In genomic region chr1:15526490-15527339, GRCh38 we compare ENCODE assay signal across 8 cellular contexts. TPM values are rescaled to one million over a fixed set of nuclear protein-coding genes. Genes with fewer than 3 reads are reported as not detected.
A peak's percentile ranks its signal among the peaks of the same experiment; 100 is the strongest.
DNase-seq lines count a peak whose midpoint lies in the region; ATAC-seq and TF ChIP-seq lines count a peak whose summit lies in the region.

TSS of gene DNAJC16 (plus strand) at chr1:15526848. CDS start at chr1:15529106, 2,258 bp downstream.

- ATAC-seq in HG03457 (IDR thresholded peaks at IDR 0.05; ENCODE audit: unreplicated experiment) (peak; percentile 46), left colon (peak; percentile 56)

- peak within 1 kb of the TSS; percentile 74 to 95 for H3K9ac ChIP-seq in colonic mucosa (ENCODE audit: low read depth in 2 of 2, low read length in 2 of 2)

- DNase-seq in BE2C = peak; percentile 94
- peak; percentile 82 for DNase-seq in GM19238 (ENCODE audit: insufficient read length, low spot score)
- DNase-seq in NCI-H524 treated with DMSO at 0.1 percent for 48 hours (lab: John Stamatoyannopoulos, UW) = peak; percentile 99
- peak; percentile 98 for DNase-seq in activated CD4-positive, alpha-beta T cell treated with anti-CD3 and anti-CD28 coated beads for 48 hours
- peak; percentile 100 for DNase-seq in colonic mucosa
- DNase-seq in left colon = peak; percentile 98 to 100
- peak; percentile 95 to 97 for DNase-seq in stimulated activated CD4-positive, alpha-beta T cell treated with anti-CD3 and anti-CD28 coated beads, Interleukin-2, amount 100 ng/mL, for 24 hours

- H3K27ac ChIP-seq in colonic mucosa = peak within 1 kb of the TSS; percentile 89

- no peaks in the 10 kb centered on the region; the same call in 1 of the 2 replicates for H3K4me1 ChIP-seq in BE2C
- H3K4me1 ChIP-seq in colonic mucosa = peaks cover 5% of the 10 kb centered on the region

- no peaks in the 10 kb centered on the region for H3K36me3 ChIP-seq in BE2C
- H3K36me3 ChIP-seq in colonic mucosa = no peaks in the 10 kb centered on the region

- peak; percentile 21 for TF ChIP-seq CTCF in BE2C (IDR thresholded peaks at IDR 0.05; ENCODE audit: low read depth, low read length)
- TF ChIP-seq CTCF in colonic mucosa (IDR thresholded peaks at IDR 0.05) = no peak

- no peaks in the 10 kb centered on the region for H3K27me3 ChIP-seq in BE2C
- H3K27me3 ChIP-seq in colonic mucosa = no peaks in the 10 kb centered on the region

- intact Hi-C loops in colonic mucosa (cut with DNase I) (no loop called here), left colon (cut with DNase I, micrococcal nuclease) (no loop called here)

- H3K9me3 ChIP-seq in BE2C = no peaks in the 10 kb centered on the region
- no peaks in the 10 kb centered on the region for H3K9me3 ChIP-seq in colonic mucosa

- H3K4me3 ChIP-seq in BE2C (ENCODE audit: low read depth, low read length) = peak within 1 kb of the TSS; percentile 77
- peak within 1 kb of the TSS; percentile 83 for H3K4me3 ChIP-seq in colonic mucosa

RNA-seq across cellular contexts. Expression of gene DNAJC16, which starts in this region (rescaled TPM):
- polyA plus RNA-seq in BE2C (2012; ENCODE audit: insufficient read depth, insufficient read length, low read depth) = 3.0 TPM
- total RNA-seq in colonic mucosa (10 to 100 TPM; 19.5 to 22.1 TPM), left colon (10 to 100 TPM; 23.5 to 26.5 TPM)

Comparison
In these comparisons a context has a peak if more than half of its experiments do, and no peak if none do; other contexts are left out.
1. Peak in every context shown above with its lines: DNase-seq, ATAC-seq, H3K4me3 ChIP-seq and H3K27ac ChIP-seq.